ENCODE assay signal across 22 cellular contexts in genomic region chr4:15013585-15013984, GRCh38. TPM values are rescaled to one million over a fixed set of nuclear protein-coding genes. Genes with fewer than 3 reads are reported as not detected.
DNase-seq lines count a peak whose midpoint lies in the region; ATAC-seq, FAIRE-seq and TF ChIP-seq lines count a peak whose summit lies in the region.
"Had no signal": no experiment of that assay in that cellular context is flagged by ENCODE, and none has a peak within 500 bp of the region (broad histone marks: within the 10 kb centered on the region; RNA-seq: fewer than 3 reads in every experiment).

No MANE protein-coding gene starts in this region.

- peak overlapping the region; percentile 80 for H3K4me2 ChIP-seq in A549
- H3K4me2 ChIP-seq: GM23338 had no signal

- H3K9me3 ChIP-seq in A549 (no peaks in the 10 kb centered on the region), adipocyte (ENCODE audit: control insufficient read depth, low read length) (no peaks in the 10 kb centered on the region), kidney (ENCODE audit: control insufficient read depth in 1 of 2, low read length in 2 of 2) (no peaks in the 10 kb centered on the region)
- H3K9me3 ChIP-seq: Peyer's patch, SJSA1 had no signal

- intact Hi-C loops in kidney (cut with DNase I) = no loop called here
- intact Hi-C loops in sciatic nerve (cut with DNase I) = no loop called here

- ATAC-seq in A549 (no peak), sciatic nerve (peak; percentile 42), HG02852 (IDR thresholded peaks at IDR 0.05; ENCODE audit: unreplicated experiment) (no peak)
- ATAC-seq: GM23338 had no signal

- no peaks in the 10 kb centered on the region for H3K27me3 ChIP-seq in adipocyte (replicated peaks; ENCODE audit: control insufficient read depth, insufficient read depth, low read length)
- H3K27me3 ChIP-seq: Peyer's patch, SJSA1 had no signal

- H3K4me3 ChIP-seq in A549 (peak overlapping the region; percentile 3; the same call in 1 of the 3 replicates), adipocyte (ENCODE audit: low read length) (no peak overlapping the region), kidney (ENCODE audit: low read length in 2 of 2) (no peak overlapping the region)
- H3K4me3 ChIP-seq: GM23338, Peyer's patch, SJSA1 had no signal

- POLR2A ChIA-PET in A549 (lab: Yijun Ruan, JAX) = no interaction called here

- CTCF ChIA-PET in A549 (lab: Yijun Ruan, JAX) = interaction anchor here (1.0 kb wide), 1 partner anchor 1356 kb away, joined by 3 read pairs; no protein-coding TSS in a partner anchor

- TF ChIP-seq CTCF in A549 (IDR thresholded peaks at IDR 0.05) = no peak
- no peak for TF ChIP-seq CTCF in kidney (IDR thresholded peaks at IDR 0.05; ENCODE audit: borderline replicate concordance, extremely low read depth, insufficient read depth)
- TF ChIP-seq CTCF in GM13976 (IDR thresholded peaks at IDR 0.05; ENCODE audit: borderline replicate concordance, control extremely low read depth, extremely low read depth, insufficient read depth, missing control alignments) = no peak

- no peak for TF ChIP-seq RAD21 in A549 (conservative IDR thresholded peaks at IDR 0.05 in 1 of 2, IDR thresholded peaks at IDR 0.05 in 1 of 2)

- TF ChIP-seq POLR2A in A549 (IDR thresholded peaks at IDR 0.05; ENCODE audit: low read length) = no peak

- FAIRE-seq in A549 (lab: Jason Lieb, UNC) (no peak), kidney (lab: Jason Lieb, UNC) (peak; percentile 71)
- FAIRE-seq: D721Med, HTR-8/SVneo had no signal

- TF ChIP-seq EP300 in A549 (IDR thresholded peaks at IDR 0.05) = no peak

- DNase-seq in A549 (ENCODE audit: low read depth in 1 of 2, low spot score in 1 of 2) = no peak
- DNase-seq in adipocyte (ENCODE audit: low read depth) = peak; percentile 36
- DNase-seq in kidney = no peak
- DNase-seq in sciatic nerve (ENCODE audit: low spot score) = no peak
- no peak for DNase-seq in GM13976 (ENCODE audit: low spot score)
- no peak for DNase-seq in activated naive CD4-positive, alpha-beta T cell treated with Interleukin-2 at 50 U/mL for 16 hours
- DNase-seq in cerebellar nuclear complex (lab: John Stamatoyannopoulos, UW) = no peak
- DNase-seq: HCEC 1CT, KG1, NCI-H1105, NCI-H146, NCI-H2029 treated with DMSO at 0.1 percent for 48 hours, NCI-H2171, NCI-H524 treated with DMSO at 0.1 percent for 48 hours, NCI-H82, Peyer's patch had no signal

- peaks cover 91% of the 10 kb centered on the region for H3K36me3 ChIP-seq in adipocyte (ENCODE audit: control insufficient read depth, insufficient read depth, low read length, severe bottlenecking)
- H3K36me3 ChIP-seq in kidney (ENCODE audit: control insufficient read depth in 1 of 2, insufficient read depth in 2 of 2, low read length in 2 of 2) = peaks cover 0 to 41% of the 10 kb centered on the region in 2 donors
- H3K36me3 ChIP-seq: SJSA1 had no signal

- H3K4me1 ChIP-seq in A549 = peaks cover 94% of the 10 kb centered on the region
- peaks cover 53% of the 10 kb centered on the region for H3K4me1 ChIP-seq in adipocyte (ENCODE audit: control insufficient read depth, insufficient read depth, low read length)
- peaks cover 0 to 23% of the 10 kb centered on the region in 2 donors for H3K4me1 ChIP-seq in kidney (ENCODE audit: control insufficient read depth in 1 of 2, insufficient read depth in 1 of 2, low read depth in 1 of 2, low read length in 2 of 2)
- H3K4me1 ChIP-seq: SJSA1 had no signal

- H3K27ac ChIP-seq in A549 (peak overlapping the region in 1 of 2 experiments; percentile 29; a peak in 1 of 6 replicates), kidney (ENCODE audit: low read depth in 2 of 2, low read length in 2 of 2) (no peak overlapping the region)
- H3K27ac ChIP-seq: 22Rv1, Peyer's patch, SJSA1 had no signal

- no peak overlapping the region for H3K9ac ChIP-seq in adipocyte (ENCODE audit: low read length)
- no peak overlapping the region for H3K9ac ChIP-seq in kidney (ENCODE audit: low read length in 2 of 2)

- in situ Hi-C loops in GM13976 (cut with MboI; ENCODE audit: low sequenced_read_pairs, unreplicated experiment) = loop anchor here (25.0 kb wide), 1 partner anchor 649 kb away; the partner anchor contains the start of gene FBXL5

TF ChIP-seq in A549, 52 proteins besides CTCF, POLR2A, EP300 and RAD21:
- TF ChIP-seq HMGXB4 (CRISPR knock-in tag; IDR thresholded peaks at IDR 0.05; ENCODE audit: borderline replicate concordance) (no peak), ZC3H11A (IDR thresholded peaks at IDR 0.05) (no peak), CBX8 (IDR thresholded peaks at IDR 0.05) (no peak), SREBF2 (IDR thresholded peaks at IDR 0.05) (no peak), CHD4 (IDR thresholded peaks at IDR 0.05; ENCODE audit: borderline replicate concordance) (no peak), NPAS2 (CRISPR knock-in tag; IDR thresholded peaks at IDR 0.05; ENCODE audit: borderline replicate concordance) (no peak), FOSL2 (IDR thresholded peaks at IDR 0.05) (no peak), FOSL2 (CRISPR knock-in tag; IDR thresholded peaks at IDR 0.05) (no peak), ATOH8 (CRISPR knock-in tag; IDR thresholded peaks at IDR 0.05; ENCODE audit: low read depth) (no peak), EHF (CRISPR knock-in tag; IDR thresholded peaks at IDR 0.05) (no peak), CBX2 (IDR thresholded peaks at IDR 0.05; ENCODE audit: borderline replicate concordance, low read depth) (no peak), PHF8 (IDR thresholded peaks at IDR 0.05; ENCODE audit: borderline replicate concordance, low read depth) (no peak), ZSCAN20 (CRISPR knock-in tag; IDR thresholded peaks at IDR 0.05) (no peak), E2F6 (IDR thresholded peaks at IDR 0.05; ENCODE audit: borderline replicate concordance, low read depth) (no peak), KDM5A (IDR thresholded peaks at IDR 0.05) (no peak), FOSB (CRISPR knock-in tag; IDR thresholded peaks at IDR 0.05) (no peak), NFE2L2 (conservative IDR thresholded peaks at IDR 0.05; ENCODE audit: low read length) (no peak), TFCP2L1 (CRISPR knock-in tag; IDR thresholded peaks at IDR 0.05) (no peak), POLR2AphosphoS2 (conservative IDR thresholded peaks at IDR 0.05; ENCODE audit: low read length) (no peak), MAX (IDR thresholded peaks at IDR 0.05) (no peak)
TF ChIP-seq in A549: peak in this region for 0.

RNA-seq across cellular contexts. Expression of gene CPEB2, which starts 11.3 kb away (rescaled TPM):
- polyA plus RNA-seq in A549 (2011; rRNA removed) (16.8 and 24.3 TPM in 2 replicates), A549 (2017; fragmentation: RNase III; extraction: RNeasy Plus Mini Kit Qiagen cat#74134 plus additional on column Dnase treatment) (11.4 to 16.4 TPM (median 16.2 TPM) in 3 replicates), kidney (ENCODE audit: insufficient read depth, low read depth, low replicate concordance) (7.9 TPM)
- 2.9 and 3.3 TPM in 2 replicates for polyA plus RNA-seq in A549 (2012; cell fraction: cytosol; rRNA removed)
- 4.4 and 7.5 TPM in 2 replicates for polyA plus RNA-seq in A549 (2012; cell fraction: nucleus; rRNA removed)
- 19.8 and 21.3 TPM in 2 replicates for polyA minus RNA-seq in A549 (2011; rRNA and poly(A)+ RNA removed)
- total RNA-seq in kidney (58.0 TPM), sciatic nerve (44.1 TPM)
